In the genomic region with DNA sequence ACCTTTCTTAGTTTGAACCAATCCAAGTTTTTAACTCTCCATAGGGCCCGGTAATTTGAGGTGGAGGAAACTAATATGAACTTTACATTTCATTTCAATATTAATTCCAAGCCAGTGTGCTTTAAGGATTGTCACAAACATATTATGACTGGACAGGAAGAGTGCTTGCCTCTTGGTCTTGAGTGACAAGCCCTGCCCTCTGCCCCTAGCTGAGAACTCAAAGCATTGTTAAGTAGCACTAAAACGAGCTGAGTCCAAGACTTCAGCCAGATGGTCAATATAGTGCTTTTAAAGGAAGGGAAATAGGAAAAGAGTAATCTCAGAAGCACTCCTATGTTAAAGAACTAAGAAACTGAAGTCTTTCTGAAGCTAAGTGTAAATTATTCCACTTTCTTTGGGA, we compare ENCODE assay signal across 1 cellular context.
TF ChIP-seq lines count a peak whose summit lies in the region.

No MANE protein-coding gene starts in this region.

TF ChIP-seq in HepG2, 621 proteins besides CTCF, POLR2A, EP300 and RAD21:
- TF ChIP-seq NFKBIZ (CRISPR knock-in tag; IDR thresholded peaks at IDR 0.05) (no peak), ZNF577 (CRISPR knock-in tag; IDR thresholded peaks at IDR 0.05; ENCODE audit: borderline replicate concordance, low read depth) (no peak), ATF1 (CRISPR knock-in tag; IDR thresholded peaks at IDR 0.05) (no peak)
- TF ChIP-seq, protein P1, sequence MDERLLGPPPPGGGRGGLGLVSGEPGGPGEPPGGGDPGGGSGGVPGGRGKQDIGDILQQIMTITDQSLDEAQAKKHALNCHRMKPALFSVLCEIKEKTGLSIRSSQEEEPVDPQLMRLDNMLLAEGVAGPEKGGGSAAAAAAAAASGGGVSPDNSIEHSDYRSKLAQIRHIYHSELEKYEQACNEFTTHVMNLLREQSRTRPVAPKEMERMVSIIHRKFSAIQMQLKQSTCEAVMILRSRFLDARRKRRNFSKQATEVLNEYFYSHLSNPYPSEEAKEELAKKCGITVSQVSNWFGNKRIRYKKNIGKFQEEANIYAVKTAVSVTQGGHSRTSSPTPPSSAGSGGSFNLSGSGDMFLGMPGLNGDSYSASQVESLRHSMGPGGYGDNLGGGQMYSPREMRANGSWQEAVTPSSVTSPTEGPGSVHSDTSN (CRISPR knock-in tag; IDR thresholded peaks at IDR 0.05), result no peak
- TF ChIP-seq, protein P2, sequence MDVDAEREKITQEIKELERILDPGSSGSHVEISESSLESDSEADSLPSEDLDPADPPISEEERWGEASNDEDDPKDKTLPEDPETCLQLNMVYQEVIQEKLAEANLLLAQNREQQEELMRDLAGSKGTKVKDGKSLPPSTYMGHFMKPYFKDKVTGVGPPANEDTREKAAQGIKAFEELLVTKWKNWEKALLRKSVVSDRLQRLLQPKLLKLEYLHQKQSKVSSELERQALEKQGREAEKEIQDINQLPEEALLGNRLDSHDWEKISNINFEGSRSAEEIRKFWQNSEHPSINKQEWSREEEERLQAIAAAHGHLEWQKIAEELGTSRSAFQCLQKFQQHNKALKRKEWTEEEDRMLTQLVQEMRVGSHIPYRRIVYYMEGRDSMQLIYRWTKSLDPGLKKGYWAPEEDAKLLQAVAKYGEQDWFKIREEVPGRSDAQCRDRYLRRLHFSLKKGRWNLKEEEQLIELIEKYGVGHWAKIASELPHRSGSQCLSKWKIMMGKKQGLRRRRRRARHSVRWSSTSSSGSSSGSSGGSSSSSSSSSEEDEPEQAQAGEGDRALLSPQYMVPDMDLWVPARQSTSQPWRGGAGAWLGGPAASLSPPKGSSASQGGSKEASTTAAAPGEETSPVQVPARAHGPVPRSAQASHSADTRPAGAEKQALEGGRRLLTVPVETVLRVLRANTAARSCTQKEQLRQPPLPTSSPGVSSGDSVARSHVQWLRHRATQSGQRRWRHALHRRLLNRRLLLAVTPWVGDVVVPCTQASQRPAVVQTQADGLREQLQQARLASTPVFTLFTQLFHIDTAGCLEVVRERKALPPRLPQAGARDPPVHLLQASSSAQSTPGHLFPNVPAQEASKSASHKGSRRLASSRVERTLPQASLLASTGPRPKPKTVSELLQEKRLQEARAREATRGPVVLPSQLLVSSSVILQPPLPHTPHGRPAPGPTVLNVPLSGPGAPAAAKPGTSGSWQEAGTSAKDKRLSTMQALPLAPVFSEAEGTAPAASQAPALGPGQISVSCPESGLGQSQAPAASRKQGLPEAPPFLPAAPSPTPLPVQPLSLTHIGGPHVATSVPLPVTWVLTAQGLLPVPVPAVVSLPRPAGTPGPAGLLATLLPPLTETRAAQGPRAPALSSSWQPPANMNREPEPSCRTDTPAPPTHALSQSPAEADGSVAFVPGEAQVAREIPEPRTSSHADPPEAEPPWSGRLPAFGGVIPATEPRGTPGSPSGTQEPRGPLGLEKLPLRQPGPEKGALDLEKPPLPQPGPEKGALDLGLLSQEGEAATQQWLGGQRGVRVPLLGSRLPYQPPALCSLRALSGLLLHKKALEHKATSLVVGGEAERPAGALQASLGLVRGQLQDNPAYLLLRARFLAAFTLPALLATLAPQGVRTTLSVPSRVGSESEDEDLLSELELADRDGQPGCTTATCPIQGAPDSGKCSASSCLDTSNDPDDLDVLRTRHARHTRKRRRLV (CRISPR knock-in tag; IDR thresholded peaks at IDR 0.05), result no peak
